Comparison of ENCODE assay signal across 27 cellular contexts in the genomic region with DNA sequence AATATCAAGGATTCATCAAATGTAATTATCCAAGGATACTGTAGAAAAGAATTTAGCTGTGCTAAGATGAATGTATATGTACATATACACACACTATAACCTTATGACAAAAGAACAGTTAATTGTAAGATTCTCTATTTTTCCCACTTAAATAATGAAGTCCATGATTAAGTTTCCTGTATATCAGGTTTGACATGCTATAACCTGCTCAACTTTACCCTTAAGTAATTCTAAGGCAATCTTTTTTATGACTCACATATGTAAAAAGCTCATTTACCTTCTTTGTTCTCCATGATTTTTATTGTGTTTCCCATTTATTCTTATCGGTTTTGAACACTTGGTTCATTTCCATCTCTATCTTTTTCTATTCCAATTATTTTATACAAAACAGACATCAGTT.
"Had no signal": no experiment of that assay in that cellular context is flagged by ENCODE, and none has a peak within 500 bp of the region (broad histone marks: within the 10 kb centered on the region; RNA-seq: fewer than 3 reads in every experiment).

No MANE protein-coding gene starts in this region.

- H3K27me3 Mint-ChIP-seq: dendritic cell treated with granulocyte-macrophage colony-stimulating factor and Interleukin-4, amounts not matched to agents 40 ng/mL and 50 ng/mL, for 4 days had no signal

- H3K4me3 ChIP-seq: colonic mucosa, gastrocnemius medialis, hepatocyte, left lung, prostate gland, right atrium auricular region, smooth muscle cell, stomach, thyroid gland, vagina had no signal

- H3K4me3 Mint-ChIP-seq: dendritic cell treated with granulocyte-macrophage colony-stimulating factor and Interleukin-4, amounts not matched to agents 40 ng/mL and 50 ng/mL, for 4 days; endodermal cell; naive thymus-derived CD8-positive, alpha-beta T cell; nephron progenitor cell had no signal

- H3K27me3 ChIP-seq: colonic mucosa, gastrocnemius medialis, hepatocyte, left lung, right atrium auricular region, stomach, thyroid gland, vagina had no signal

- H3K36me3 Mint-ChIP-seq: naive thymus-derived CD8-positive, alpha-beta T cell had no signal

- H3K4me1 Mint-ChIP-seq: endodermal cell; naive thymus-derived CD8-positive, alpha-beta T cell; nephron progenitor cell had no signal

- DNase-seq: colonic mucosa; effector CD8-positive, alpha-beta T cell; endodermal cell; erythroblast; gastrocnemius medialis; head of caudate nucleus; left cardiac atrium; left lung; mesendoderm; naive thymus-derived CD8-positive, alpha-beta T cell; nephron progenitor cell; nucleus accumbens; stimulated activated CD4-positive, alpha-beta T cell treated with anti-CD3 and anti-CD28 coated beads, Interleukin-12 subunit alpha, Interleukin-12 subunit beta, amount 100 ng/mL, for 4 hours; stimulated activated CD4-positive, alpha-beta T cell treated with anti-CD3 and anti-CD28 coated beads, Interleukin-1b, Interleukin-23, amount 100 ng/mL, for 48 hours; stimulated activated CD4-positive, alpha-beta T cell treated with anti-CD3 and anti-CD28 coated beads, Interleukin-4, amount 100 ng/mL, for 1 hour; stimulated activated CD8-positive, alpha-beta memory T cell treated with anti-CD3 and anti-CD28 coated beads, Interleukin-4, amount 100 ng/mL, for 48 hours; stimulated activated naive CD4-positive, alpha-beta T cell treated with Interleukin-2 at 50 U/mL for 16 hours; stomach; thyroid gland; trophoblast cell had no signal

- H3K9me3 ChIP-seq: colonic mucosa, gastrocnemius medialis, prostate gland, thyroid gland, vagina had no signal

- H3K27ac Mint-ChIP-seq: dendritic cell treated with granulocyte-macrophage colony-stimulating factor and Interleukin-4, amounts not matched to agents 40 ng/mL and 50 ng/mL, for 4 days; endodermal cell; naive thymus-derived CD8-positive, alpha-beta T cell; nephron progenitor cell had no signal

- H3K36me3 ChIP-seq: colonic mucosa, gastrocnemius medialis, left lung, prostate gland, right atrium auricular region, stomach, thyroid gland, vagina had no signal

- H3K4me1 ChIP-seq: colonic mucosa, gastrocnemius medialis, left lung, prostate gland, right atrium auricular region, stomach, thyroid gland, vagina had no signal

- H3K27ac ChIP-seq: colonic mucosa, gastrocnemius medialis, hepatocyte, left lung, prostate gland, right atrium auricular region, stomach, thyroid gland, vagina had no signal

- ATAC-seq: gastrocnemius medialis; left cardiac atrium; left lung; naive thymus-derived CD8-positive, alpha-beta T cell; sciatic nerve had no signal
